Comparison of ENCODE assay signal across 26 cellular contexts in genomic region chr5:36481721-36482120, GRCh38.
DNase-seq lines count a peak whose midpoint lies in the region; ATAC-seq, FAIRE-seq and TF ChIP-seq lines count a peak whose summit lies in the region.
"Had no signal": no experiment of that assay in that cellular context is flagged by ENCODE, and none has a peak within 500 bp of the region (broad histone marks: within the 10 kb centered on the region; RNA-seq: fewer than 3 reads in every experiment).

No MANE protein-coding gene starts in this region.

- TF ChIP-seq RAD21 in HepG2 (CRISPR knock-in tag; IDR thresholded peaks at IDR 0.05) = no peak

- no peak overlapping the region for H3K4me3 Mint-ChIP-seq in activated T-helper 17 cell treated with anti-CD3 and anti-CD28 coated beads, Interleukin-2, amount 50 U/mL, for 72 hours
- H3K4me3 Mint-ChIP-seq: CD14-positive monocyte; CD4-positive, alpha-beta memory T cell; CD4-positive, CD25-positive, alpha-beta regulatory T cell; CD8-positive, alpha-beta memory T cell had no signal

- in situ Hi-C loops in HepG2 (cut with HindIII; ENCODE audit: extremely low pct_ligation_motif_present, low pct_unique_long_range_greater_than_20kb) = no loop called here

- no peak for FAIRE-seq in HepG2 (lab: Jason Lieb, UNC)
- FAIRE-seq: A204.1, D721Med, G401.6, GM12891, GM19239 had no signal

- WGBS in HepG2 (ENCODE audit: low lambda C conversion rate) = 2% methylated on average over 3 of the region's 3 CpGs
- 57% methylated on average over 3 of the region's 3 CpGs for WGBS in right lobe of liver (ENCODE audit: insufficient coverage, low coverage, low lambda C conversion rate, missing lambda C conversion rate)
- WGBS in hepatocyte (ENCODE audit: low lambda C conversion rate, missing lambda C conversion rate) = 50% methylated on average over 3 of the region's 3 CpGs

- no peak for TF ChIP-seq CTCF in HepG2 (CRISPR knock-in tag; IDR thresholded peaks at IDR 0.05)
- no peak for TF ChIP-seq CTCF in right lobe of liver (IDR thresholded peaks at IDR 0.05)
- no peak for TF ChIP-seq CTCF in hepatocyte (IDR thresholded peaks at IDR 0.05; ENCODE audit: poor library complexity)
- no peak for TF ChIP-seq CTCF in upper lobe of right lung (IDR thresholded peaks at IDR 0.05)

- H3K4me3 ChIP-seq in HepG2 (replicated peaks in 1 of 3; ENCODE audit: insufficient read depth in 1 of 3, low read depth in 2 of 3, low read length in 3 of 3) (no peak overlapping the region), right lobe of liver (no peak overlapping the region), hepatocyte (no peak overlapping the region), upper lobe of right lung (no peak overlapping the region)
- H3K4me3 ChIP-seq: BLaER1 had no signal

- H3K36me3 Mint-ChIP-seq in activated T-helper 17 cell treated with anti-CD3 and anti-CD28 coated beads, Interleukin-2, amount 50 U/mL, for 72 hours (ENCODE audit: low read depth) = no peaks in the 10 kb centered on the region
- H3K36me3 Mint-ChIP-seq: CD14-positive monocyte; CD4-positive, alpha-beta memory T cell; CD4-positive, CD25-positive, alpha-beta regulatory T cell; CD8-positive, alpha-beta memory T cell had no signal

- CTCF ChIA-PET in HepG2 (lab: Yijun Ruan, JAX; ENCODE audit: low intra/inter-chr PET ratio, low total read pairs) = no interaction called here

- H3K27ac ChIP-seq in HepG2 (ENCODE audit: extremely low read length, insufficient read depth, low read length) (no peak overlapping the region), right lobe of liver (no peak overlapping the region), hepatocyte (peak overlapping the region; percentile 63), upper lobe of right lung (no peak overlapping the region)
- H3K27ac ChIP-seq: BLaER1 had no signal

- no peak overlapping the region for H3K9ac ChIP-seq in HepG2 (ENCODE audit: insufficient read depth, low read depth, low read length)
- H3K9ac ChIP-seq: BLaER1 had no signal

- H3K79me2 ChIP-seq in HepG2 (ENCODE audit: insufficient read depth, low read length) (no peaks in the 10 kb centered on the region), hepatocyte (no peaks in the 10 kb centered on the region)

- no peaks in the 10 kb centered on the region for H3K27me3 Mint-ChIP-seq in activated T-helper 17 cell treated with anti-CD3 and anti-CD28 coated beads, Interleukin-2, amount 50 U/mL, for 72 hours
- H3K27me3 Mint-ChIP-seq: CD4-positive, alpha-beta memory T cell had no signal

- no peaks in the 10 kb centered on the region for H3K9me3 Mint-ChIP-seq in activated T-helper 17 cell treated with anti-CD3 and anti-CD28 coated beads, Interleukin-2, amount 50 U/mL, for 72 hours
- H3K9me3 Mint-ChIP-seq: CD4-positive, alpha-beta memory T cell; CD4-positive, CD25-positive, alpha-beta regulatory T cell; CD8-positive, alpha-beta memory T cell had no signal

- POLR2A ChIA-PET in HepG2 (lab: Yijun Ruan, JAX) = no interaction called here

- H3K9me3 ChIP-seq in HepG2 (ENCODE audit: low read length) = no peaks in the 10 kb centered on the region
- H3K9me3 ChIP-seq in right lobe of liver = no peaks in the 10 kb centered on the region
- H3K9me3 ChIP-seq in hepatocyte (ENCODE audit: low read depth) = no peaks in the 10 kb centered on the region
- no peaks in the 10 kb centered on the region for H3K9me3 ChIP-seq in upper lobe of right lung
- H3K9me3 ChIP-seq: BE2C, BLaER1 had no signal

- TF ChIP-seq EP300 in HepG2 (IDR thresholded peaks at IDR 0.05; ENCODE audit: low read depth in 2 of 2, low read length in 2 of 2) (no peak), HepG2 (CRISPR knock-in tag; IDR thresholded peaks at IDR 0.05; ENCODE audit: borderline replicate concordance) (no peak)

- intact Hi-C loops in HepG2 (cut with micrococcal nuclease; ENCODE audit: unreplicated experiment) (no loop called here), right lobe of liver (cut with DNase I) (no loop called here), upper lobe of right lung (cut with DNase I) (no loop called here)

- H3K27ac Mint-ChIP-seq in activated T-helper 17 cell treated with anti-CD3 and anti-CD28 coated beads, Interleukin-2, amount 50 U/mL, for 72 hours = no peak overlapping the region
- H3K27ac Mint-ChIP-seq: CD14-positive monocyte; CD4-positive, alpha-beta memory T cell; CD4-positive, CD25-positive, alpha-beta regulatory T cell; CD8-positive, alpha-beta memory T cell had no signal

- H2AFZ ChIP-seq in HepG2 (ENCODE audit: low read length) (peak overlapping the region; percentile 3), hepatocyte (no peak overlapping the region)

- TF ChIP-seq POLR2A in HepG2 (IDR thresholded peaks at IDR 0.05; ENCODE audit: insufficient read depth in 1 of 2, low read depth in 2 of 2, low read length in 2 of 2) (no peak), right lobe of liver (IDR thresholded peaks at IDR 0.05) (no peak)

- no peaks in the 10 kb centered on the region for H3K36me3 ChIP-seq in HepG2 (replicated peaks in 1 of 2; ENCODE audit: control insufficient read depth in 1 of 2, insufficient read depth in 2 of 2, low read length in 2 of 2)
- H3K36me3 ChIP-seq in right lobe of liver = no peaks in the 10 kb centered on the region
- no peaks in the 10 kb centered on the region for H3K36me3 ChIP-seq in hepatocyte (replicated peaks; ENCODE audit: insufficient read depth, low read depth)
- H3K36me3 ChIP-seq in upper lobe of right lung = no peaks in the 10 kb centered on the region
- H3K36me3 ChIP-seq: BE2C, BLaER1 had no signal

- H3K4me1 ChIP-seq in HepG2 (ENCODE audit: insufficient read depth, low read length) = no peaks in the 10 kb centered on the region
- H3K4me1 ChIP-seq in right lobe of liver = no peaks in the 10 kb centered on the region
- H3K4me1 ChIP-seq in hepatocyte (ENCODE audit: insufficient read depth) = no peaks in the 10 kb centered on the region
- H3K4me1 ChIP-seq in upper lobe of right lung = no peaks in the 10 kb centered on the region
- H3K4me1 ChIP-seq: BE2C, BLaER1 had no signal

- DNase-seq in HepG2 (ENCODE audit: low spot score) (no peak), right lobe of liver (no peak), DMS53 (lab: John Stamatoyannopoulos, UW) (peak; percentile 61), hepatocyte (ENCODE audit: low spot score) (no peak), upper lobe of right lung (no peak), NOMO-1 (lab: John Stamatoyannopoulos, UW; ENCODE audit: unreplicated experiment in 2 of 2) (no peak)
- no peak for DNase-seq in central memory CD4-positive, alpha-beta T cell
- DNase-seq: 8988T; ACHN; BE2C; C1 segment of cervical spinal cord; Calu3; CD4-positive, alpha-beta memory T cell; CD4-positive, CD25-positive, alpha-beta regulatory T cell; CD8-positive, alpha-beta memory T cell; COR-L47; DMS79 treated with DMSO at 0.1 percent for 48 hours; GF-D8 had no signal

- no peaks in the 10 kb centered on the region for H3K9me2 ChIP-seq in hepatocyte (replicated peaks; ENCODE audit: insufficient read depth)

- H3K4me2 ChIP-seq in HepG2 (ENCODE audit: low read depth, low read length) = no peak overlapping the region
- no peak overlapping the region for H3K4me2 ChIP-seq in hepatocyte
- H3K4me2 ChIP-seq: BLaER1 had no signal

- ATAC-seq in HepG2 (no peak), right lobe of liver (no peak), upper lobe of right lung (peak; percentile 29)
- no peak for ATAC-seq in activated T-helper 17 cell treated with anti-CD3 and anti-CD28 coated beads, Interleukin-2, amount 50 U/mL, for 72 hours (replicated peaks)

- H3K4me1 Mint-ChIP-seq in activated T-helper 17 cell treated with anti-CD3 and anti-CD28 coated beads, Interleukin-2, amount 50 U/mL, for 72 hours = no peaks in the 10 kb centered on the region
- H3K4me1 Mint-ChIP-seq: CD14-positive monocyte; CD4-positive, alpha-beta memory T cell; CD4-positive, CD25-positive, alpha-beta regulatory T cell; CD8-positive, alpha-beta memory T cell had no signal

- no peaks in the 10 kb centered on the region for H4K20me1 ChIP-seq in HepG2 (ENCODE audit: insufficient read depth, low read length)
- no peaks in the 10 kb centered on the region for H4K20me1 ChIP-seq in hepatocyte (ENCODE audit: insufficient read depth, poor library complexity, severe bottlenecking)
- H4K20me1 ChIP-seq: BLaER1 had no signal

- H3K27me3 ChIP-seq in HepG2 (ENCODE audit: control insufficient read depth in 1 of 2, insufficient read depth in 2 of 2, low read length in 2 of 2) (no peaks in the 10 kb centered on the region), right lobe of liver (no peaks in the 10 kb centered on the region), hepatocyte (no peaks in the 10 kb centered on the region), upper lobe of right lung (no peaks in the 10 kb centered on the region)
- H3K27me3 ChIP-seq: BE2C, BLaER1 had no signal

- BruUV-seq in HepG2 (replicated peaks; lab: Mats Ljungman, UMichigan) = no TSS peak

TF ChIP-seq in HepG2, 621 proteins besides CTCF, POLR2A, EP300 and RAD21 (continues in another document):
- TF ChIP-seq MTF2 (CRISPR knock-in tag; IDR thresholded peaks at IDR 0.05; ENCODE audit: borderline replicate concordance) (no peak), ATF3 (CRISPR knock-in tag; IDR thresholded peaks at IDR 0.05) (no peak), ZNF782 (CRISPR knock-in tag; IDR thresholded peaks at IDR 0.05; ENCODE audit: borderline replicate concordance) (no peak), ZFP36 (IDR thresholded peaks at IDR 0.05; ENCODE audit: borderline replicate concordance, low read depth, low read length, partially characterized antibody) (no peak), BCL6 (CRISPR knock-in tag; IDR thresholded peaks at IDR 0.05) (no peak), ZNF235 (CRISPR knock-in tag; IDR thresholded peaks at IDR 0.05; ENCODE audit: borderline replicate concordance) (no peak), ZFP36L2 (CRISPR knock-in tag; IDR thresholded peaks at IDR 0.05) (no peak)
